In the genomic region with DNA sequence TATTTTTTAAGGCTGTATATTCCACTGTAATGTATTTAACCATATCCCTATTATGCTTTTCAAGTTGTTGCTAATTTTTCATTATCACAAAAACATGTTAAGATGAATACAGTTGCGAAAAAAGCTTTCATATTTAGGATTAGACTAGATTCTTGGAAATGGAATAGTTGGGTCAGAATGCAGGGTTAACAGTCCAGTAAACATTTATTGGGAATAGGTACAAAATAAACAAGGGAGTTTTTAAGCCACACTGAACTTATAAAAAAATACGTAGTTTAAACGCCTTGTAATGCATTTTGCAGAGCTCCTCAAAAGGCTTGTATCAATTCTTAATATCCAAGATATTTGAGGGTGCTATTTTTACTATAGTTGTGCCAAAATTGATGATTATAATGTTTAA, we compare ENCODE assay signal across 11 cellular contexts.
"Had no signal": no experiment of that assay in that cellular context is flagged by ENCODE, and none has a peak within 500 bp of the region (broad histone marks: within the 10 kb centered on the region; RNA-seq: fewer than 3 reads in every experiment).

No MANE protein-coding gene starts in this region.

- H3K9me3 ChIP-seq: HAP-1 had no signal

- FAIRE-seq: H1, H54 had no signal

- H2AFZ ChIP-seq: GM23248, GM23338 had no signal

- H3K9ac ChIP-seq: GM23248 had no signal

- H3K4me3 ChIP-seq: GM23248, GM23338, HAP-1 had no signal

- H3K27ac ChIP-seq: GM23248 had no signal

- H3K36me3 ChIP-seq: HAP-1 had no signal

- H3K4me1 ChIP-seq: HAP-1 had no signal

- DNase-seq: GM23248, GOT3, H7, H9, HCEC 1CT, HFFc6 had no signal

- ATAC-seq: GM23338, HCT116 had no signal

- H3K4me2 ChIP-seq: GM23338 had no signal
